In genomic region chr9:81737871-81738507, GRCh38 we compare ENCODE assay signal across 9 cellular contexts. TPM values are rescaled to one million over a fixed set of nuclear protein-coding genes. Genes with fewer than 3 reads are reported as not detected.
DNase-seq lines count a peak whose midpoint lies in the region; ATAC-seq and TF ChIP-seq lines count a peak whose summit lies in the region.
"Had no signal": no experiment of that assay in that cellular context is flagged by ENCODE, and none has a peak within 500 bp of the region (broad histone marks: within the 10 kb centered on the region; RNA-seq: fewer than 3 reads in every experiment).

No MANE protein-coding gene starts in this region.

- H3K27ac ChIP-seq in GM23338 (ENCODE audit: low read depth) = no peak overlapping the region

- H3K36me3 ChIP-seq in GM23338 (ENCODE audit: insufficient read depth) = peaks cover 3% of the 10 kb centered on the region; the same call in 1 of the 2 replicates

- H3F3A ChIP-seq in GM23338 (replicated peaks; ENCODE audit: low read depth) = no peaks in the 10 kb centered on the region

- TF ChIP-seq CTCF in GM23338 (conservative IDR thresholded peaks at IDR 0.05; ENCODE audit: low read depth in 2 of 2) = no peak

- ATAC-seq in GM23338 (0 out of 3 replicates have a peak, but pooled peaks have one; percentile 30), HG02884 (IDR thresholded peaks at IDR 0.05; ENCODE audit: unreplicated experiment) (no peak), GM21737 (IDR thresholded peaks at IDR 0.05; ENCODE audit: unreplicated experiment) (no peak)

- peak overlapping the region; percentile 72 for H2AFZ ChIP-seq in GM23338

- no peak overlapping the region for H3K4me3 Mint-ChIP-seq in GM23338

- no peak overlapping the region for H3K4me2 ChIP-seq in GM23338

- H3K79me2 ChIP-seq in GM23338 (replicated peaks; ENCODE audit: insufficient read depth) = no peaks in the 10 kb centered on the region

- peaks cover 9% of the 10 kb centered on the region for H3K4me1 Mint-ChIP-seq in GM23338

- no peak overlapping the region for H3K4me3 ChIP-seq in GM23338

- peaks cover 5% of the 10 kb centered on the region for H3K27me3 Mint-ChIP-seq in GM23338 (ENCODE audit: insufficient read depth, low read depth, poor library complexity)

- no peaks in the 10 kb centered on the region; the same call in 1 of the 3 replicates for H3K9me3 Mint-ChIP-seq in GM23338

- peak; percentile 90 for DNase-seq in A172 (ENCODE audit: low spot score)
- DNase-seq in GM23338 (ENCODE audit: low spot score) = no peak
- DNase-seq in SIG-M5 (lab: John Stamatoyannopoulos, UW) = peak; percentile 5
- peak; percentile 76 for DNase-seq in iris pigment epithelial cell (ENCODE audit: low read depth)
- no peak for DNase-seq in hippocampal formation (lab: John Stamatoyannopoulos, UW)
- no peak for DNase-seq in NCI-H524 (lab: John Stamatoyannopoulos, UW)

- peak overlapping the region; percentile 53 for H3K27ac Mint-ChIP-seq in GM23338

- peaks cover 8% of the 10 kb centered on the region; the same call in 1 of the 2 replicates for H3K4me1 ChIP-seq in GM23338 (ENCODE audit: insufficient read depth)

- H3K36me3 Mint-ChIP-seq in GM23338 (ENCODE audit: low read depth) = peaks cover 2% of the 10 kb centered on the region; the same call in 2 of the 3 replicates

- no peaks in the 10 kb centered on the region for H4K20me1 ChIP-seq in GM23338 (replicated peaks; ENCODE audit: insufficient read depth)

- no peaks in the 10 kb centered on the region for H3K27me3 ChIP-seq in GM23338 (ENCODE audit: insufficient read depth)

- peaks cover 10% of the 10 kb centered on the region for H3K9me2 ChIP-seq in GM23338 (ENCODE audit: insufficient read depth)

TF ChIP-seq in GM23338, 12 proteins besides CTCF, POLR2A, EP300 and RAD21:
- TF ChIP-seq EZH2 (IDR thresholded peaks at IDR 0.05; ENCODE audit: low read depth, unreplicated experiment) (no peak), ETS1 (IDR thresholded peaks at IDR 0.05) (no peak), REST (IDR thresholded peaks at IDR 0.05; ENCODE audit: unreplicated experiment) (no peak), EZH2phosphoT487 (IDR thresholded peaks at IDR 0.05; ENCODE audit: unreplicated experiment) (no peak), NANOG (IDR thresholded peaks at IDR 0.05; ENCODE audit: borderline replicate concordance) (no peak), ZNF331 (CRISPR knock-in tag; IDR thresholded peaks at IDR 0.05; ENCODE audit: low read depth) (no peak), STAT1 (IDR thresholded peaks at IDR 0.05; ENCODE audit: unreplicated experiment) (no peak), ZNF114 (CRISPR knock-in tag; IDR thresholded peaks at IDR 0.05) (no peak), POLR2AphosphoS5 (IDR thresholded peaks at IDR 0.05; ENCODE audit: low read depth) (no peak), CREB1 (CRISPR knock-in tag; IDR thresholded peaks at IDR 0.05; ENCODE audit: low read depth) (no peak), ZNF462 (CRISPR knock-in tag; IDR thresholded peaks at IDR 0.05) (no peak), JUNB (IDR thresholded peaks at IDR 0.05; ENCODE audit: unreplicated experiment) (no peak)

RNA-seq across cellular contexts. Expression of gene TLE1, which starts 48.6 kb away (rescaled TPM):
- 10.4 and 12.1 TPM in 2 replicates for total RNA-seq in A172 (2014; rRNA removed; shearing (Covaris generic))
- total RNA-seq in GM23338 (2014; rRNA removed; shearing (Covaris generic)) = 125 and 132 TPM in 2 replicates
- 58.1 and 59.1 TPM in 2 replicates for polyA plus RNA-seq in GM23338 (2016; fragmentation: Nextera tagmentation; extraction: Ambion mirVana)
- total RNA-seq: activated CD8-positive, alpha-beta memory T cell treated with anti-CD3 and anti-CD28 coated beads for 36 hours had no signal

Comparison
In these comparisons a context has a peak if more than half of its experiments do, and no peak if none do; other contexts are left out.
1. DNase-seq: peak in A172 (single experiment), SIG-M5 (single experiment) and iris pigment epithelial cell (single experiment); none in GM23338 (single experiment), hippocampal formation (0 of 2) and NCI-H524 (0 of 2).